ENCODE assay signal across 7 cellular contexts in genomic region chr10:4942931-4943330, GRCh38. TPM values are rescaled to one million over a fixed set of nuclear protein-coding genes. Genes with fewer than 3 reads are reported as not detected.
DNase-seq lines count a peak whose midpoint lies in the region; ATAC-seq, FAIRE-seq and TF ChIP-seq lines count a peak whose summit lies in the region.
"Not testable (repeated sequence)": the region's sequence is repeated elsewhere in the genome, so short reads cannot be mapped to it uniquely, and the experiment has no call there.

No MANE protein-coding gene starts in this region.

- not testable (repeated sequence) for H3K27me3 ChIP-seq in endothelial cell of umbilical vein (ENCODE audit: control insufficient read depth in 2 of 2, insufficient read depth in 2 of 2, low read length in 2 of 2); liver (ENCODE audit: control insufficient read depth in 4 of 4, insufficient read depth in 4 of 4, low read length in 3 of 4); gastrocnemius medialis

- peak; percentile 61 to 69 for TF ChIP-seq RAD21 in liver (IDR thresholded peaks at IDR 0.05)

- DNase-seq in DMS 273 (lab: John Stamatoyannopoulos, UW; ENCODE audit: unreplicated experiment) (peak; percentile 12), LHCN-M2 (ENCODE audit: low read depth) (peak; percentile 72), amniotic epithelial cell (ENCODE audit: low read depth) (peak; percentile 39), endothelial cell of umbilical vein (ENCODE audit: low read depth, low spot score) (peak; percentile 42), gastrocnemius medialis (peak in 1 of 2 donors; percentile 60)
- not testable (repeated sequence) for DNase-seq in Right ventricle myocardium superior

- peak; percentile 94 for FAIRE-seq in endothelial cell of umbilical vein (lab: Jason Lieb, UNC)

- not testable (repeated sequence) for H3K9me1 ChIP-seq in endothelial cell of umbilical vein (replicated peaks; ENCODE audit: control insufficient read depth, extremely low read depth, insufficient read depth, low read length)

- in situ Hi-C loops in gastrocnemius medialis (cut with MboI; ENCODE audit: low sequenced_read_pairs in 4 of 4): not testable (repeated sequence)

- intact Hi-C loops in endothelial cell of umbilical vein (cut with micrococcal nuclease); Right ventricle myocardium superior (cut with DNase I): not testable (repeated sequence)
- intact Hi-C loops in gastrocnemius medialis (cut with DNase I; ENCODE audit: low total_unique reads): loop anchor here (2.0 kb wide), 1 partner anchor 92 kb away; no protein-coding TSS in a partner anchor

- H3K79me2 ChIP-seq in endothelial cell of umbilical vein (ENCODE audit: control insufficient read depth, insufficient read depth, low read length): not testable (repeated sequence)

- H3K36me3 ChIP-seq in endothelial cell of umbilical vein (ENCODE audit: control insufficient read depth in 2 of 2, extremely low read depth in 1 of 2, insufficient read depth in 2 of 2, low read length in 2 of 2); liver (ENCODE audit: control insufficient read depth in 4 of 4, insufficient read depth in 3 of 4, low read depth in 1 of 4, low read length in 3 of 4); gastrocnemius medialis: not testable (repeated sequence)

- not testable (repeated sequence) for TF ChIP-seq POLR2A in endothelial cell of umbilical vein (IDR thresholded peaks at IDR 0.05; ENCODE audit: low read depth, low read length); gastrocnemius medialis (IDR thresholded peaks at IDR 0.05)

- not testable (repeated sequence) for H3K4me3 ChIP-seq in endothelial cell of umbilical vein (replicated peaks in 1 of 3; ENCODE audit: insufficient read depth in 1 of 3, low read depth in 1 of 3, low read length in 3 of 3); liver (ENCODE audit: low read depth in 1 of 3, low read length in 3 of 3); gastrocnemius medialis

- WGBS in liver: 29% methylated on average over 2 of the region's 2 CpGs

- H2AFZ ChIP-seq in endothelial cell of umbilical vein (ENCODE audit: low read depth, low read length): not testable (repeated sequence)

- not testable (repeated sequence) for H3K9me3 ChIP-seq in endothelial cell of umbilical vein (replicated peaks; ENCODE audit: control insufficient read depth, insufficient read depth, low read length); liver (ENCODE audit: control insufficient read depth in 4 of 4, low read length in 3 of 4); gastrocnemius medialis

- H3K4me2 ChIP-seq in endothelial cell of umbilical vein (ENCODE audit: insufficient read depth, low read length): not testable (repeated sequence)

- not testable (repeated sequence) for TF ChIP-seq CTCF in endothelial cell of umbilical vein (IDR thresholded peaks at IDR 0.05; ENCODE audit: extremely low read depth in 1 of 2, insufficient read depth in 1 of 2, low read depth in 1 of 2, low read length in 2 of 2)
- TF ChIP-seq CTCF in liver (IDR thresholded peaks at IDR 0.05; ENCODE audit: low read depth, low read length, missing input control) (peak; percentile 26), gastrocnemius medialis (IDR thresholded peaks at IDR 0.05 in 4 of 5, conservative IDR thresholded peaks at IDR 0.05 in 1 of 5) (peak in 1 of 5 experiments; percentile 17)

- not testable (repeated sequence) for H4K20me1 ChIP-seq in endothelial cell of umbilical vein (replicated peaks; ENCODE audit: control insufficient read depth, extremely low read depth, insufficient read depth, low read length)

- not testable (repeated sequence) for BruUV-seq in endothelial cell of umbilical vein (replicated peaks; lab: Mats Ljungman, UMichigan)

- CTCF ChIA-PET in endothelial cell of umbilical vein (lab: Charles Lee): interaction anchor here (1.3 kb wide), 1 partner anchor 93 kb away, joined by 5 read pairs; no protein-coding TSS in a partner anchor

- POLR2A ChIA-PET in endothelial cell of umbilical vein (lab: Charles Lee): not testable (repeated sequence)

- peak; percentile 75 for ATAC-seq in Right ventricle myocardium superior (ENCODE audit: poor library complexity)
- peak; percentile 67 to 86 for ATAC-seq in gastrocnemius medialis

- dilution Hi-C loops in endothelial cell of umbilical vein (cut with MboI; ENCODE audit: extremely low pct_ligation_motif_present, low sequenced_read_pairs): not testable (repeated sequence)

- H3K9ac ChIP-seq in endothelial cell of umbilical vein (replicated peaks; ENCODE audit: extremely low read depth, insufficient read depth, low read length): not testable (repeated sequence)
- H3K9ac ChIP-seq in liver (ENCODE audit: low read depth in 1 of 2, low read length in 2 of 2): peak overlapping the region in 1 of 2 donors; percentile 65

- H3K27ac ChIP-seq in endothelial cell of umbilical vein (ENCODE audit: insufficient read depth, low read depth, low read length): not testable (repeated sequence)
- H3K27ac ChIP-seq in liver (ENCODE audit: low read depth in 1 of 2, low read length in 2 of 2) (peak overlapping the region; percentile 70 to 80), gastrocnemius medialis (peak overlapping the region; percentile 67 to 70 (median 68))

- H3K4me1 ChIP-seq in endothelial cell of umbilical vein (ENCODE audit: control insufficient read depth, extremely low read depth, insufficient read depth, low read length) (peaks cover 23% of the 10 kb centered on the region), liver (ENCODE audit: control insufficient read depth in 4 of 4, insufficient read depth in 4 of 4, low read length in 3 of 4) (peaks cover 8 to 53% (median 34%) of the 10 kb centered on the region in 4 donors), gastrocnemius medialis (peaks cover 34 to 47% of the 10 kb centered on the region in 2 donors)

TF ChIP-seq in liver, 16 proteins besides CTCF, POLR2A, EP300 and RAD21:
- TF ChIP-seq SP1 (IDR thresholded peaks at IDR 0.05) (peak; percentile 45), MAX (IDR thresholded peaks at IDR 0.05) (peak; percentile 55), RXRA (IDR thresholded peaks at IDR 0.05) (peak; percentile 24 to 67), YY1 (IDR thresholded peaks at IDR 0.05) (peak; percentile 49)

RNA-seq across cellular contexts. Expression of gene AKR1C1, which starts 20.3 kb away (rescaled TPM):
- total RNA-seq in LHCN-M2 (2014; rRNA removed) (42.6 and 56.1 TPM in 2 replicates), endothelial cell of umbilical vein (1.6 and 5.5 TPM in 2 replicates), Right ventricle myocardium superior (31.4 TPM), liver (100 to 1,000 TPM; 128 to 131 TPM), gastrocnemius medialis (100 to 1,000 TPM; 203 to 254 (median 208) TPM)
- 42.0 TPM for polyA plus RNA-seq in LHCN-M2 (2012)
- polyA plus RNA-seq in endothelial cell of umbilical vein (1.5 and 1.6 TPM in 2 replicates), liver (100 to 1,000 TPM; 159 to 540 TPM)
- polyA plus RNA-seq in endothelial cell of umbilical vein (2011; cell fraction: cytosol; rRNA removed): 1.7 and 1.9 TPM in 2 replicates
- 9.1 and 12.9 TPM in 2 replicates for polyA plus RNA-seq in endothelial cell of umbilical vein (2011; cell fraction: nucleus; rRNA removed)
- 0.54 and 0.87 TPM in 2 replicates for polyA plus RNA-seq in endothelial cell of umbilical vein (2012)
- polyA minus RNA-seq in endothelial cell of umbilical vein: 1.2 and 1.8 TPM in 2 replicates
- polyA minus RNA-seq in endothelial cell of umbilical vein (2011; cell fraction: cytosol; rRNA and poly(A)+ RNA removed): 1.8 TPM
- 3.9 and 5.1 TPM in 2 replicates for polyA minus RNA-seq in endothelial cell of umbilical vein (2011; cell fraction: nucleus; rRNA and poly(A)+ RNA removed)
